Comparison of ENCODE assay signal across 8 cellular contexts in genomic region chr2:190468814-190469569, GRCh38.
A peak's percentile ranks its signal among the peaks of the same experiment; 100 is the strongest.
DNase-seq lines count a peak whose midpoint lies in the region; ATAC-seq, FAIRE-seq and TF ChIP-seq lines count a peak whose summit lies in the region.

No MANE protein-coding gene starts in this region.

- H3K27me3 ChIP-seq in esophagus muscularis mucosa: no peaks in the 10 kb centered on the region

- H3K4me3 Mint-ChIP-seq in nephron progenitor cell: no peak overlapping the region

- ATAC-seq in GM21423 (IDR thresholded peaks at IDR 0.05; ENCODE audit: unreplicated experiment): peak; percentile 41

- 16% methylated on average over 4 of the region's 4 CpGs for WGBS in esophagus muscularis mucosa

- no peak for TF ChIP-seq EP300 in esophagus muscularis mucosa (IDR thresholded peaks at IDR 0.05)

- TF ChIP-seq POLR2A in esophagus muscularis mucosa (IDR thresholded peaks at IDR 0.05; ENCODE audit: low read depth): no peak

- TF ChIP-seq CTCF in esophagus muscularis mucosa (IDR thresholded peaks at IDR 0.05): no peak
- TF ChIP-seq CTCF in nephron progenitor cell (IDR thresholded peaks at IDR 0.05): no peak

- H3K4me1 Mint-ChIP-seq in nephron progenitor cell: peaks cover 29% of the 10 kb centered on the region

- DNase-seq in COLO829 (ENCODE audit: low spot score) (peak; percentile 92), KG1 (lab: John Stamatoyannopoulos, UW) (peak; percentile 35), RCC 7860 (ENCODE audit: low spot score) (peak; percentile 67), esophagus muscularis mucosa (ENCODE audit: extremely low spot score) (no peak), nephron progenitor cell (no peak), UCSD-AML1 (lab: John Stamatoyannopoulos, UW; ENCODE audit: unreplicated experiment) (no peak)
- no peak for DNase-seq in effector CD8-positive, alpha-beta T cell (lab: John Stamatoyannopoulos, UW)

- H3K27me3 Mint-ChIP-seq in nephron progenitor cell (ENCODE audit: low read depth, poor library complexity): peaks cover 3% of the 10 kb centered on the region

- H3K9me3 Mint-ChIP-seq in nephron progenitor cell: peaks cover 32% of the 10 kb centered on the region

- peak; percentile 93 for FAIRE-seq in RCC 7860 (lab: Jason Lieb, UNC)

- no peaks in the 10 kb centered on the region for H3K9me3 ChIP-seq in esophagus muscularis mucosa

- intact Hi-C loops in esophagus muscularis mucosa (cut with DNase I): no loop called here

- H3K27ac ChIP-seq in esophagus muscularis mucosa (replicated peaks in 1 of 4): peak overlapping the region; percentile 81 to 89 (median 83)

- H3K4me3 ChIP-seq in esophagus muscularis mucosa: peak overlapping the region in 1 of 4 donors; percentile 5

- peaks cover 15% of the 10 kb centered on the region for H3K36me3 Mint-ChIP-seq in nephron progenitor cell (ENCODE audit: low read depth)

- H3K27ac Mint-ChIP-seq in nephron progenitor cell: peak overlapping the region; percentile 55

- peaks cover 38 to 63% (median 56%) of the 10 kb centered on the region in 4 donors for H3K4me1 ChIP-seq in esophagus muscularis mucosa

- peaks cover 0 to 8% (median 7%) of the 10 kb centered on the region in 4 donors for H3K36me3 ChIP-seq in esophagus muscularis mucosa

Comparison
In these comparisons a context has a peak if more than half of its experiments do, and no peak if none do; other contexts are left out.
1. DNase-seq: peak in COLO829 (single experiment), KG1 (single experiment) and RCC 7860 (single experiment); none in esophagus muscularis mucosa (single experiment), nephron progenitor cell (single experiment), UCSD-AML1 (single experiment) and effector CD8-positive, alpha-beta T cell (single experiment).